8 cellular contexts compared by ENCODE assay signal in the genomic region with DNA sequence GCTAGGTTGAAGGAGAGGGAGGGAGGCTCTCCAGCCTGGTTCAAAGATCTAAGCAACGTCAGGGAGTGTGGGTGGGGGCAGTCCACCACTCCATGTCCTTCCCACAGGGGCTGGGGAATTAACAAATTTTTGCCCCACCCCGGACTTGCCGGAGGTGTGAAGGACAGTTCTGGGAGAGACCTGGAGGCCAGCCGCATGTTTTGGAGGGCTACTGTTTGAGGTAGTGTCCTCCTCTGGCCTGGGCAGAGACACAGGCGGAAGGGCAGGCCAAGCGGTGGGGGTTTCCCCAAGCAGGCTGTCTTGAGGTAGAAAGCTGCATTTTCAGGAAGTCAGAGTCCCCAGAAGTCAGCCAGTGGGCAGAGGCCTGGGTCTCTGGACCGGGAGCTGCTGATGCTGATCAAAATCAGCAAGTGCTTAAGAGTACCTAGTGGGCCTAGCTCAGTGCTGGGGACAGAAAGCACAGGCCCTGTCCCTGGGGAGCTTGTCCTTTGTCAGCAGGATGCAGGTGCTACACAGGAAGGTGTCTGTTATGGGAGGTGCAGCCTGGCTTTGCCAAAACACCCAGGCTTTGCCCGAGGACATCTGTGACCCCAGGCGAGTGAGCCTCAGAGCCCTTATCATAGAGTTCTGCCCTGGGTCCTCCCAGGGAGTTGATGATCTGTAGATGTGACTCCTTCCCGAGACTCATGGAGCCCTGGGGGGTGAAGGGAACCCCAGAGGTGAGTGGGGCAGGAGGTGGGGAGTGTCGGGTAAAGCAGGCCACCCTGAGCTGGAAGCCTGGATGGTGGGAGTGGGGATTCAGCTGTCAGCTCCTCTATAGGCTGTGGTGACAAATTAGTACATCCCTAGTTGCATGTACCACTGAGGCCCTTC. TPM values are rescaled to one million over a fixed set of nuclear protein-coding genes. Genes with fewer than 3 reads are reported as not detected.
A peak's percentile ranks its signal among the peaks of the same experiment; 100 is the strongest.
DNase-seq lines count a peak whose midpoint lies in the region; ATAC-seq, FAIRE-seq and TF ChIP-seq lines count a peak whose summit lies in the region.

No MANE protein-coding gene starts in this region.

- H3K9me3 Mint-ChIP-seq in GM23338, result no peaks in the 10 kb centered on the region

- ATAC-seq in GM18867 (IDR thresholded peaks at IDR 0.05; ENCODE audit: unreplicated experiment) (peak; percentile 60), GM23338 (no peak), lower lobe of right lung (no peak), HG02840 (IDR thresholded peaks at IDR 0.05; ENCODE audit: low FRiP score, unreplicated experiment) (no peak)

- H3K27ac ChIP-seq in GM23338 (ENCODE audit: low read depth) (peak overlapping the region; percentile 78; the same call in 1 of the 2 replicates), RWPE1 (peak overlapping the region; percentile 41), lower lobe of right lung (no peak overlapping the region), dorsolateral prefrontal cortex (peak overlapping the region in 7 of 59 donors; percentile 10 to 42 (median 31))

- no peak for TF ChIP-seq POLR2A in H54 (IDR thresholded peaks at IDR 0.05; ENCODE audit: low read depth, low read length)

- no peaks in the 10 kb centered on the region for H3K9me3 ChIP-seq in lower lobe of right lung

- H2AFZ ChIP-seq in GM23338, result no peak overlapping the region

- peaks cover 12% of the 10 kb centered on the region for H3K27me3 Mint-ChIP-seq in GM23338 (ENCODE audit: insufficient read depth, low read depth, poor library complexity)

- POLR2A ChIA-PET in RWPE1 (lab: Yijun Ruan, JAX; ENCODE audit: low non-redundant PET), result interaction anchor here (0.8 kb wide), 1 partner anchor 25 kb away, joined by 4 read pairs; no protein-coding TSS in a partner anchor

- peak overlapping the region; percentile 75 for H3K27ac Mint-ChIP-seq in GM23338

- intact Hi-C loops in lower lobe of right lung (cut with DNase I) (no loop called here), dorsolateral prefrontal cortex (cut with DNase I) (no loop called here)

- no peak overlapping the region for H3K4me2 ChIP-seq in GM23338

- TF ChIP-seq CTCF in GM23338 (conservative IDR thresholded peaks at IDR 0.05; ENCODE audit: low read depth in 2 of 2) (no peak), RWPE1 (conservative IDR thresholded peaks at IDR 0.05; ENCODE audit: low read depth) (no peak), lower lobe of right lung (IDR thresholded peaks at IDR 0.05) (no peak), dorsolateral prefrontal cortex (IDR thresholded peaks at IDR 0.05 in 54 of 56, conservative IDR thresholded peaks at IDR 0.05 in 2 of 56; ENCODE audit: low read depth in 1 of 56, partially characterized antibody in 56 of 56) (no peak)

- DNase-seq in GM23338 (ENCODE audit: low spot score) (no peak), RWPE1 (ENCODE audit: low spot score) (no peak), lower lobe of right lung (peak; percentile 51), dorsolateral prefrontal cortex (no peak), H54 (ENCODE audit: insufficient read length, low spot score) (no peak), COR-L47 (lab: John Stamatoyannopoulos, UW) (no peak)

- FAIRE-seq in H54 (lab: Jason Lieb, UNC), result no peak

- CTCF ChIA-PET in RWPE1 (lab: Yijun Ruan, JAX), result no interaction called here

- H3K4me3 Mint-ChIP-seq in GM23338, result no peak overlapping the region

- 0 out of 2 replicates have a peak, but pooled peaks cover 10% of the 10 kb centered on the region for H3F3A ChIP-seq in GM23338 (replicated peaks; ENCODE audit: low read depth)

- H3K36me3 ChIP-seq in GM23338 (ENCODE audit: insufficient read depth) (peaks cover 5% of the 10 kb centered on the region), lower lobe of right lung (peaks cover 95% of the 10 kb centered on the region)

- peaks cover 47% of the 10 kb centered on the region for H3K4me1 Mint-ChIP-seq in GM23338

- H3K27me3 ChIP-seq in GM23338 (ENCODE audit: insufficient read depth), result no peaks in the 10 kb centered on the region
- no peaks in the 10 kb centered on the region for H3K27me3 ChIP-seq in lower lobe of right lung (ENCODE audit: low read depth)
- no peaks in the 10 kb centered on the region for H3K27me3 ChIP-seq in dorsolateral prefrontal cortex

- peaks cover 6% of the 10 kb centered on the region; the same call in 1 of the 2 replicates for H4K20me1 ChIP-seq in GM23338 (replicated peaks; ENCODE audit: insufficient read depth)

- H3K9me2 ChIP-seq in GM23338 (ENCODE audit: insufficient read depth), result no peaks in the 10 kb centered on the region

- no peak overlapping the region for H3K4me3 ChIP-seq in GM23338
- no peak overlapping the region for H3K4me3 ChIP-seq in lower lobe of right lung
- H3K4me3 ChIP-seq in dorsolateral prefrontal cortex, result no peak overlapping the region

- H3K79me2 ChIP-seq in GM23338 (replicated peaks; ENCODE audit: insufficient read depth), result peaks cover 47% of the 10 kb centered on the region

- peaks cover 13% of the 10 kb centered on the region for H3K4me1 ChIP-seq in GM23338 (ENCODE audit: insufficient read depth)
- peaks cover 66% of the 10 kb centered on the region for H3K4me1 ChIP-seq in lower lobe of right lung

- H3K36me3 Mint-ChIP-seq in GM23338 (ENCODE audit: low read depth), result peaks cover 66% of the 10 kb centered on the region; the same call in 2 of the 3 replicates

TF ChIP-seq in GM23338, 12 proteins besides CTCF, POLR2A, EP300 and RAD21 (continues in another document):
- no peak for TF ChIP-seq NANOG (IDR thresholded peaks at IDR 0.05; ENCODE audit: borderline replicate concordance)
- TF ChIP-seq ZNF462 (CRISPR knock-in tag; IDR thresholded peaks at IDR 0.05), result no peak
- TF ChIP-seq CREB1 (CRISPR knock-in tag; IDR thresholded peaks at IDR 0.05; ENCODE audit: low read depth), result no peak
- TF ChIP-seq JUNB (IDR thresholded peaks at IDR 0.05; ENCODE audit: unreplicated experiment), result no peak
- no peak for TF ChIP-seq EZH2phosphoT487 (IDR thresholded peaks at IDR 0.05; ENCODE audit: unreplicated experiment)
- TF ChIP-seq STAT1 (IDR thresholded peaks at IDR 0.05; ENCODE audit: unreplicated experiment), result no peak

RNA-seq across cellular contexts. Expression of gene JADE2, which starts 18.6 kb away (rescaled TPM):
- total RNA-seq in GM23338 (2014; rRNA removed; shearing (Covaris generic)), result 31.9 and 40.8 TPM in 2 replicates
- polyA plus RNA-seq in GM23338 (2016; fragmentation: Nextera tagmentation; extraction: Ambion mirVana), result 15.9 and 16.2 TPM in 2 replicates
- 79.4 TPM for total RNA-seq in lower lobe of right lung
- 100 to 1,000 TPM in 59 of 120 experiments, 10 to 100 TPM in 61; 64.6 to 141 (median 99.8) TPM for total RNA-seq in dorsolateral prefrontal cortex
